Comparison of ENCODE assay signal across 8 cellular contexts in the genomic region with DNA sequence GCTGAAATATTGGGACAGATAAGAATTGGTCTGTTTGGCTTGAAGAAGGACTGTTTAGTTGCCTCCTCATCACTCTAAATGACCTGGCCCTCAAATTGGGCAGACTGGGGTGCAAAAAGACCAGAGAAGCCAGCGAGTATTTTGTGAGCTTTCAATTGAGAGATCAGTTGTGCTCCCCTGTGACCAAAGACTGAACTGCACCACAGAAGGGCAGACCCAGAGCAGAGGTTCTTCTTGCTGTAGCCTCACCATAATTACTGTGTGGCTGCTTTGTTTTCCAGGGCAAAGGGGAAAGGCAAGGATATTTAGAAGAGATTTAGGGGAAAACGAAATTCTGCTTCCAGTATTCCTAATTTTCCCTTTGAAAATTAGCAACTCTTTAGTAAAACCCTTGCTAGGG.
DNase-seq lines count a peak whose midpoint lies in the region; ATAC-seq, FAIRE-seq and TF ChIP-seq lines count a peak whose summit lies in the region.

No MANE protein-coding gene starts in this region.

- no peak overlapping the region for H3K4me3 Mint-ChIP-seq in stimulated activated naive CD8-positive, alpha-beta T cell treated with anti-CD3 and anti-CD28 coated beads, Interleukin-15, amount 100 ng/mL, for 72 hours

- ATAC-seq in GM18858 (IDR thresholded peaks at IDR 0.05; ENCODE audit: unreplicated experiment): no peak
- no peak for ATAC-seq in stimulated activated naive CD8-positive, alpha-beta T cell treated with anti-CD3 and anti-CD28 coated beads, Interleukin-15, amount 100 ng/mL, for 72 hours

- H3K27ac Mint-ChIP-seq in stimulated activated naive CD8-positive, alpha-beta T cell treated with anti-CD3 and anti-CD28 coated beads, Interleukin-15, amount 100 ng/mL, for 72 hours: no peak overlapping the region

- no peak for FAIRE-seq in small intestine (lab: Jason Lieb, UNC)

- H3K27me3 Mint-ChIP-seq in stimulated activated naive CD8-positive, alpha-beta T cell treated with anti-CD3 and anti-CD28 coated beads, Interleukin-15, amount 100 ng/mL, for 72 hours: no peaks in the 10 kb centered on the region

- no peaks in the 10 kb centered on the region for H3K4me1 Mint-ChIP-seq in stimulated activated naive CD8-positive, alpha-beta T cell treated with anti-CD3 and anti-CD28 coated beads, Interleukin-15, amount 100 ng/mL, for 72 hours

- no peaks in the 10 kb centered on the region for H3K9me3 Mint-ChIP-seq in stimulated activated naive CD8-positive, alpha-beta T cell treated with anti-CD3 and anti-CD28 coated beads, Interleukin-15, amount 100 ng/mL, for 72 hours

- H3K4me3 ChIP-seq in GM12865 (ENCODE audit: low read depth, low read length) (no peak overlapping the region), small intestine (ENCODE audit: low read depth in 1 of 2, low read length in 2 of 2) (no peak overlapping the region)

- H3K9me3 ChIP-seq in small intestine (ENCODE audit: control insufficient read depth, low read depth): no peaks in the 10 kb centered on the region

- H3K27ac ChIP-seq in VCaP (no peak overlapping the region), small intestine (ENCODE audit: low read depth in 1 of 2, low read length in 1 of 2) (no peak overlapping the region)

- no peak for TF ChIP-seq EP300 in Ishikawa (IDR thresholded peaks at IDR 0.05; ENCODE audit: borderline replicate concordance)

- no peaks in the 10 kb centered on the region for H3K27me3 ChIP-seq in small intestine (ENCODE audit: control insufficient read depth in 2 of 2, insufficient read depth in 2 of 2, low read length in 2 of 2)

- H3K36me3 ChIP-seq in small intestine (ENCODE audit: control insufficient read depth in 2 of 2, insufficient read depth in 2 of 2, low read length in 2 of 2): no peaks in the 10 kb centered on the region

- peak; percentile 43 for TF ChIP-seq CTCF in GM12865 (IDR thresholded peaks at IDR 0.05; ENCODE audit: insufficient read depth, low read depth, low read length, missing control alignments)
- TF ChIP-seq CTCF in VCaP (conservative IDR thresholded peaks at IDR 0.05): peak; percentile 58

- H3K4me1 ChIP-seq in small intestine (ENCODE audit: control insufficient read depth in 2 of 2, insufficient read depth in 1 of 2, low read depth in 1 of 2, low read length in 1 of 2): no peaks in the 10 kb centered on the region

- peak; percentile 29 for DNase-seq in GM12865 (ENCODE audit: low read depth)
- peak; percentile 33 for DNase-seq in medulla oblongata (ENCODE audit: extremely low spot score)
- no peak for DNase-seq in T-helper 9 cell
- DNase-seq in small intestine: no peak
- DNase-seq in stimulated activated naive CD8-positive, alpha-beta T cell treated with anti-CD3 and anti-CD28 coated beads, Interleukin-15, amount 100 ng/mL, for 72 hours: no peak

- 11 to 42% (median 22%) methylated on average over 2 of the region's 2 CpGs for WGBS in small intestine, 3 donors

- TF ChIP-seq RAD21 in Ishikawa (IDR thresholded peaks at IDR 0.05; ENCODE audit: low read depth): peak; percentile 28; the same call in 1 of the 2 replicates

TF ChIP-seq in Ishikawa, 13 proteins besides CTCF, POLR2A, EP300 and RAD21:
- TF ChIP-seq, protein P1, sequence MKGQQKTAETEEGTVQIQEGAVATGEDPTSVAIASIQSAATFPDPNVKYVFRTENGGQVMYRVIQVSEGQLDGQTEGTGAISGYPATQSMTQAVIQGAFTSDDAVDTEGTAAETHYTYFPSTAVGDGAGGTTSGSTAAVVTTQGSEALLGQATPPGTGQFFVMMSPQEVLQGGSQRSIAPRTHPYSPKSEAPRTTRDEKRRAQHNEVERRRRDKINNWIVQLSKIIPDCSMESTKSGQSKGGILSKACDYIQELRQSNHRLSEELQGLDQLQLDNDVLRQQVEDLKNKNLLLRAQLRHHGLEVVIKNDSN (IDR thresholded peaks at IDR 0.05): no peak
- TF ChIP-seq NFIC (IDR thresholded peaks at IDR 0.05): no peak
- TF ChIP-seq, protein P2, sequence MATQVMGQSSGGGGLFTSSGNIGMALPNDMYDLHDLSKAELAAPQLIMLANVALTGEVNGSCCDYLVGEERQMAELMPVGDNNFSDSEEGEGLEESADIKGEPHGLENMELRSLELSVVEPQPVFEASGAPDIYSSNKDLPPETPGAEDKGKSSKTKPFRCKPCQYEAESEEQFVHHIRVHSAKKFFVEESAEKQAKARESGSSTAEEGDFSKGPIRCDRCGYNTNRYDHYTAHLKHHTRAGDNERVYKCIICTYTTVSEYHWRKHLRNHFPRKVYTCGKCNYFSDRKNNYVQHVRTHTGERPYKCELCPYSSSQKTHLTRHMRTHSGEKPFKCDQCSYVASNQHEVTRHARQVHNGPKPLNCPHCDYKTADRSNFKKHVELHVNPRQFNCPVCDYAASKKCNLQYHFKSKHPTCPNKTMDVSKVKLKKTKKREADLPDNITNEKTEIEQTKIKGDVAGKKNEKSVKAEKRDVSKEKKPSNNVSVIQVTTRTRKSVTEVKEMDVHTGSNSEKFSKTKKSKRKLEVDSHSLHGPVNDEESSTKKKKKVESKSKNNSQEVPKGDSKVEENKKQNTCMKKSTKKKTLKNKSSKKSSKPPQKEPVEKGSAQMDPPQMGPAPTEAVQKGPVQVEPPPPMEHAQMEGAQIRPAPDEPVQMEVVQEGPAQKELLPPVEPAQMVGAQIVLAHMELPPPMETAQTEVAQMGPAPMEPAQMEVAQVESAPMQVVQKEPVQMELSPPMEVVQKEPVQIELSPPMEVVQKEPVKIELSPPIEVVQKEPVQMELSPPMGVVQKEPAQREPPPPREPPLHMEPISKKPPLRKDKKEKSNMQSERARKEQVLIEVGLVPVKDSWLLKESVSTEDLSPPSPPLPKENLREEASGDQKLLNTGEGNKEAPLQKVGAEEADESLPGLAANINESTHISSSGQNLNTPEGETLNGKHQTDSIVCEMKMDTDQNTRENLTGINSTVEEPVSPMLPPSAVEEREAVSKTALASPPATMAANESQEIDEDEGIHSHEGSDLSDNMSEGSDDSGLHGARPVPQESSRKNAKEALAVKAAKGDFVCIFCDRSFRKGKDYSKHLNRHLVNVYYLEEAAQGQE (IDR thresholded peaks at IDR 0.05; ENCODE audit: low read depth): no peak
- no peak for TF ChIP-seq CREB1 (IDR thresholded peaks at IDR 0.05; ENCODE audit: low read depth)
- no peak for TF ChIP-seq TAF1 (IDR thresholded peaks at IDR 0.05; ENCODE audit: low read depth)
- no peak for TF ChIP-seq TCF12 (IDR thresholded peaks at IDR 0.05; ENCODE audit: low read depth)
- no peak for TF ChIP-seq ZBTB7A (IDR thresholded peaks at IDR 0.05; ENCODE audit: low read depth)
- no peak for TF ChIP-seq FOXM1 (IDR thresholded peaks at IDR 0.05; ENCODE audit: borderline replicate concordance, low read depth)
- no peak for TF ChIP-seq TEAD4 (IDR thresholded peaks at IDR 0.05)
- TF ChIP-seq YY1 (IDR thresholded peaks at IDR 0.05; ENCODE audit: low read depth): no peak
- TF ChIP-seq EGR1 (IDR thresholded peaks at IDR 0.05): no peak
- TF ChIP-seq, protein P3, sequence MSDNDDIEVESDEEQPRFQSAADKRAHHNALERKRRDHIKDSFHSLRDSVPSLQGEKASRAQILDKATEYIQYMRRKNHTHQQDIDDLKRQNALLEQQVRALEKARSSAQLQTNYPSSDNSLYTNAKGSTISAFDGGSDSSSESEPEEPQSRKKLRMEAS (IDR thresholded peaks at IDR 0.05): no peak
- no peak for TF ChIP-seq CEBPB (IDR thresholded peaks at IDR 0.05)

Comparison
In these comparisons a context has a peak if more than half of its experiments do, and no peak if none do; other contexts are left out.
1. DNase-seq: peak in GM12865 (single experiment) and medulla oblongata (single experiment); none in T-helper 9 cell (single experiment), small intestine (single experiment) and stimulated activated naive CD8-positive, alpha-beta T cell treated with anti-CD3 and anti-CD28 coated beads, Interleukin-15, amount 100 ng/mL, for 72 hours (0 of 2).